In the genomic region with DNA sequence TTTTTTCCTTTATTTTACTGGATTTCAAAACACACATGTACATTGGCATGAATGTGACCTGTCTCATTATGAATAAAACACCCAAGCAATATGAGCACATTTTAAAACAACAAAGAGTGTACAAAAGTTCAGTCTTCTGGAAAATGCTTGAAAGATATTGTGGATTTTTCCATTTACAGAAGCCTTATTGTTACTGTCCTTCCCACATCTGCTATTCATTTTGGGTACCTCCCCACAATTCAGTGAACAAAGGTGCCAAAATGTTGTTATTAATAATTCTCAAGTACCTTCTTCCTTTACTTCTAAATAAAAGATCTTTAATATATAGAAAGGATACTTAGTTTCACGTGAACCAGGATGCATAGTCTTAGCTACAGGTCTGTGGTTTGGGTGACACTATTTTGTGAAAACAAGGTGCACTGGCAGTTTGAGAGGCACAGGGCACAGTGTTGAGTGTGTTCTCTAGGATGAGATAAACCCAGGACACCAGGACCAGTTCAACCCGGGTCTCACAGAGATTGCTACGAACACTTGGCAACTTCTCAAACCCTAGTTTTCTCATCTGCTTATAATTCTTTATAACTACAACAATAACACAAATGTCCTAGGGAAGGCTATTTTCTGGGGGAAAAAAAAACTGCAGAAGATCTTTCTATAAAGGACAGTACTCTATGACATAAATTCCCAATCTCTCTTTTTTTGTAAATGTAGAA, we compare ENCODE assay signal across 12 cellular contexts.
A peak's percentile ranks its signal among the peaks of the same experiment; 100 is the strongest.
DNase-seq lines count a peak whose midpoint lies in the region; ATAC-seq and TF ChIP-seq lines count a peak whose summit lies in the region.
"Had no signal": no experiment of that assay in that cellular context is flagged by ENCODE, and none has a peak within 500 bp of the region (broad histone marks: within the 10 kb centered on the region; RNA-seq: fewer than 3 reads in every experiment).

No MANE protein-coding gene starts in this region.

- no peak for TF ChIP-seq POLR2A in tibial nerve (IDR thresholded peaks at IDR 0.05)

- H3K4me3 ChIP-seq in ascending aorta (peak overlapping the region; percentile 1 to 27), foreskin fibroblast (ENCODE audit: low read depth in 1 of 2, low read length in 2 of 2) (peak overlapping the region; percentile 7 to 33), tibial nerve (no peak overlapping the region)
- H3K4me3 ChIP-seq: lung, tibial artery had no signal

- TF ChIP-seq CTCF in ascending aorta (IDR thresholded peaks at IDR 0.05): no peak
- TF ChIP-seq CTCF in foreskin fibroblast (IDR thresholded peaks at IDR 0.05; ENCODE audit: low read depth, low read length): no peak
- TF ChIP-seq CTCF in tibial nerve (IDR thresholded peaks at IDR 0.05): no peak

- no peak for ATAC-seq in HG03097 (IDR thresholded peaks at IDR 0.05; ENCODE audit: low FRiP score, unreplicated experiment)

- TF ChIP-seq EP300 in tibial nerve (IDR thresholded peaks at IDR 0.05): no peak

- H3K4me1 ChIP-seq in ascending aorta (peaks cover 0 to 6% of the 10 kb centered on the region in 2 donors), tibial nerve (peaks cover 0 to 19% (median 6%) of the 10 kb centered on the region in 4 donors)

- H3K27ac ChIP-seq in ascending aorta (peak overlapping the region in 1 of 2 donors; percentile 66), tibial nerve (peak overlapping the region; percentile 8 to 80 (median 54))
- H3K27ac ChIP-seq: 22Rv1 had no signal

- 34 to 53% methylated on average over 3 of the region's 3 CpGs for WGBS in tibial nerve, 2 donors

- H3K27me3 ChIP-seq in ascending aorta: no peaks in the 10 kb centered on the region
- no peaks in the 10 kb centered on the region for H3K27me3 ChIP-seq in tibial nerve
- H3K27me3 ChIP-seq: tibial artery had no signal

- DNase-seq in NCI-H82 (lab: John Stamatoyannopoulos, UW): peak; percentile 21
- no peak for DNase-seq in NCI-H82 treated with DMSO at 0.1 percent for 48 hours (lab: John Stamatoyannopoulos, UW; ENCODE audit: unreplicated experiment)
- DNase-seq in ascending aorta (ENCODE audit: low spot score in 2 of 2): no peak
- DNase-seq in foreskin fibroblast: peak; percentile 67 to 83
- peak in 1 of 2 donors; percentile 38 for DNase-seq in tibial nerve (ENCODE audit: low spot score in 2 of 2)
- no peak for DNase-seq in NCI-H748 treated with DMSO at 0.1 percent for 48 hours (lab: John Stamatoyannopoulos, UW)
- no peak for DNase-seq in activated CD4-positive, alpha-beta T cell treated with anti-CD3 and anti-CD28 coated beads, Interleukin-2, amount 50 U/mL, for 1 hour
- DNase-seq: DMS153, tibial artery had no signal

- H3K36me3 ChIP-seq in ascending aorta (no peaks in the 10 kb centered on the region), tibial nerve (no peaks in the 10 kb centered on the region)
- H3K36me3 ChIP-seq: tibial artery had no signal

- intact Hi-C loops in ascending aorta (cut with DNase I): loop anchor here (5.0 kb wide), 1 partner anchor 831 kb away; no protein-coding TSS in a partner anchor

- H3K9me3 ChIP-seq in ascending aorta (no peaks in the 10 kb centered on the region), tibial nerve (peaks cover 0 to 5% (median 0%) of the 10 kb centered on the region in 4 donors)
- H3K9me3 ChIP-seq: tibial artery had no signal

Comparison
In these comparisons a context has a peak if more than half of its experiments do, and no peak if none do; other contexts are left out.
1. DNase-seq: peak in NCI-H82 (single experiment) and foreskin fibroblast (2 of 2); none in NCI-H82 treated with DMSO at 0.1 percent for 48 hours (single experiment), ascending aorta (0 of 2), NCI-H748 treated with DMSO at 0.1 percent for 48 hours (single experiment) and activated CD4-positive, alpha-beta T cell treated with anti-CD3 and anti-CD28 coated beads, Interleukin-2, amount 50 U/mL, for 1 hour (single experiment).
2. H3K4me3 ChIP-seq: peak in ascending aorta (2 of 2) and foreskin fibroblast (2 of 2); none in tibial nerve (0 of 4).